8 cellular contexts compared by ENCODE assay signal in genomic region chr14:63727231-63727735, GRCh38. TPM values are rescaled to one million over a fixed set of nuclear protein-coding genes. Genes with fewer than 3 reads are reported as not detected.
DNase-seq lines count a peak whose midpoint lies in the region; ATAC-seq, FAIRE-seq and TF ChIP-seq lines count a peak whose summit lies in the region.

No MANE protein-coding gene starts in this region.

- H3K27ac ChIP-seq in A673 (ENCODE audit: low read depth, low read length, poor library complexity, severe bottlenecking), result peak overlapping the region; percentile 79
- H3K27ac ChIP-seq in adrenal gland, result peak overlapping the region; percentile 27 to 97 (median 94)
- peak overlapping the region; percentile 93 for H3K27ac ChIP-seq in left ventricle myocardium inferior (replicated peaks)
- peak overlapping the region; percentile 90 to 95 (median 93) for H3K27ac ChIP-seq in pancreas

- no peaks in the 10 kb centered on the region for H3K9me3 ChIP-seq in A673 (ENCODE audit: low read depth, low read length, poor library complexity, severe bottlenecking)
- no peaks in the 10 kb centered on the region for H3K9me3 ChIP-seq in adrenal gland (replicated peaks in 1 of 3)
- no peaks in the 10 kb centered on the region for H3K9me3 ChIP-seq in left ventricle myocardium inferior (replicated peaks)
- no peaks in the 10 kb centered on the region for H3K9me3 ChIP-seq in pancreas

- no peaks in the 10 kb centered on the region for H3K36me3 ChIP-seq in A673 (ENCODE audit: insufficient read depth, low read length, poor library complexity, severe bottlenecking)
- H3K36me3 ChIP-seq in adrenal gland (replicated peaks in 1 of 2), result no peaks in the 10 kb centered on the region
- H3K36me3 ChIP-seq in left ventricle myocardium inferior, result peaks cover 4% of the 10 kb centered on the region
- H3K36me3 ChIP-seq in pancreas, result no peaks in the 10 kb centered on the region

- H3K4me3 ChIP-seq in A673 (ENCODE audit: low read depth, low read length, poor library complexity, severe bottlenecking), result peak overlapping the region; percentile 93
- H3K4me3 ChIP-seq in GM12864 (ENCODE audit: low read depth, low read length), result peak overlapping the region; percentile 88
- peak overlapping the region; percentile 65 to 87 (median 80) for H3K4me3 ChIP-seq in adrenal gland
- peak overlapping the region; percentile 96 for H3K4me3 ChIP-seq in left ventricle myocardium inferior
- H3K4me3 ChIP-seq in pancreas, result peak overlapping the region; percentile 83 to 98 (median 96)

- H3K4me1 ChIP-seq in A673 (ENCODE audit: insufficient read depth, low read length, poor library complexity, severe bottlenecking) (no peaks in the 10 kb centered on the region), adrenal gland (replicated peaks in 1 of 2) (peaks cover 6 to 30% of the 10 kb centered on the region in 2 donors), left ventricle myocardium inferior (peaks cover 30% of the 10 kb centered on the region), pancreas (peaks cover 0 to 19% (median 14%) of the 10 kb centered on the region in 3 donors)

- TF ChIP-seq CTCF in A673 (conservative IDR thresholded peaks at IDR 0.05; ENCODE audit: low read depth, low read length), result no peak
- TF ChIP-seq CTCF in GM12864 (IDR thresholded peaks at IDR 0.05; ENCODE audit: low read depth, low read length, missing control alignments), result no peak
- no peak for TF ChIP-seq CTCF in adrenal gland (IDR thresholded peaks at IDR 0.05)
- TF ChIP-seq CTCF in left ventricle myocardium inferior (IDR thresholded peaks at IDR 0.05; ENCODE audit: borderline replicate concordance), result no peak
- no peak for TF ChIP-seq CTCF in pancreas (IDR thresholded peaks at IDR 0.05)

- peak in 1 of 2 donors; percentile 62 for TF ChIP-seq POLR2A in adrenal gland (IDR thresholded peaks at IDR 0.05)

- whole genome bisulfite sequencing in adrenal gland, 4 donors, result 0 to 1% (median 0%) methylated on average over 4 to 45 of the region's 45 CpGs
- WGBS in pancreas, 2 donors, result 0% methylated on average over 35 to 45 of the region's 45 CpGs

- POLR2A ChIA-PET in A673 (lab: Charles Lee; ENCODE audit: low non-redundant PET), result interaction anchor here (0.6 kb wide), 1 partner anchor 9 kb away, joined by 3 read pairs; no protein-coding TSS in a partner anchor

- BruUV-seq in A673 (replicated peaks; lab: Mats Ljungman, UMichigan), result no TSS peak

- DNase-seq in A673 (ENCODE audit: low spot score) (peak; percentile 48), GM12864 (ENCODE audit: low read depth) (no peak), NCI-H2171 (lab: John Stamatoyannopoulos, UW) (peak; percentile 9), adrenal gland (peak; percentile 41 to 71 (median 55)), left ventricle myocardium inferior (peak; percentile 32), pancreas (peak; percentile 27 to 81 (median 50)), NCI-H2029 (lab: John Stamatoyannopoulos, UW) (no peak)

- ATAC-seq in HG02678 (IDR thresholded peaks at IDR 0.05; ENCODE audit: unreplicated experiment), result peak; percentile 26
- ATAC-seq in pancreas, result peak; percentile 70 to 83 (median 76)

- no peaks in the 10 kb centered on the region for H3K27me3 ChIP-seq in A673 (replicated peaks; ENCODE audit: insufficient read depth, low read depth, low read length, poor library complexity)
- no peaks in the 10 kb centered on the region for H3K27me3 ChIP-seq in adrenal gland
- H3K27me3 ChIP-seq in left ventricle myocardium inferior (ENCODE audit: low read depth), result no peaks in the 10 kb centered on the region
- no peaks in the 10 kb centered on the region for H3K27me3 ChIP-seq in pancreas

- no peak for FAIRE-seq in pancreas (lab: Jason Lieb, UNC)

- intact Hi-C loops in A673 (cut with micrococcal nuclease; ENCODE audit: unreplicated experiment), result loop anchor here (5.0 kb wide), 1 partner anchor 85 kb away; the partner anchor contains the start of gene WDR89
- intact Hi-C loops in adrenal gland (cut with DNase I), result no loop called here
- intact Hi-C loops in left ventricle myocardium inferior (cut with micrococcal nuclease), result no loop called here
- intact Hi-C loops in pancreas (cut with DNase I), result no loop called here

- CTCF ChIA-PET in A673 (lab: Charles Lee), result interaction anchor here (0.7 kb wide), 1 partner anchor 588 kb away, joined by 3 read pairs; no protein-coding TSS in a partner anchor

RNA-seq across cellular contexts. Expression of gene SGPP1, which starts 0.6 kb away (rescaled TPM):
- 12.8 and 13.5 TPM in 2 replicates for total RNA-seq in A673 (2021)
- total RNA-seq in adrenal gland, result 10 to 100 TPM; 21.5 to 54.3 (median 26.7) TPM
- polyA plus RNA-seq in adrenal gland, result 10 to 100 TPM in 1 of 3 donors, 1 to 10 TPM in 2; 6.3 to 27.8 (median 9.3) TPM
- 4.6 TPM for total RNA-seq in left ventricle myocardium inferior
- 10 to 100 TPM in 5 of 6 donors, 1 to 10 TPM in 1; 8.9 to 14.3 (median 11.4) TPM for total RNA-seq in pancreas
- 10 to 100 TPM in 1 of 2 donors, 1 to 10 TPM in 1; 5.7 to 10.7 TPM for polyA plus RNA-seq in pancreas

Comparison
In these comparisons a context has a peak if more than half of its experiments do, and no peak if none do; other contexts are left out.
1. DNase-seq: peak in A673 (single experiment), NCI-H2171 (single experiment), adrenal gland (7 of 7), left ventricle myocardium inferior (single experiment) and pancreas (6 of 6); none in GM12864 (single experiment) and NCI-H2029 (single experiment).
2. Peak in every context shown above with its lines, with median percentiles within 50 percentile points of each other: H3K27ac ChIP-seq and H3K4me3 ChIP-seq.